Comparison of ENCODE assay signal across 15 cellular contexts in genomic region chr11:63873381-63873780, GRCh38. TPM values are rescaled to one million over a fixed set of nuclear protein-coding genes. Genes with fewer than 3 reads are reported as not detected.
DNase-seq lines count a peak whose midpoint lies in the region; ATAC-seq and TF ChIP-seq lines count a peak whose summit lies in the region.
"Had no signal": no experiment of that assay in that cellular context is flagged by ENCODE, and none has a peak within 500 bp of the region (broad histone marks: within the 10 kb centered on the region; RNA-seq: fewer than 3 reads in every experiment).

No MANE protein-coding gene starts in this region.

- H3K4me3 Mint-ChIP-seq in chondrocyte (ENCODE audit: unreplicated experiment) (no peak overlapping the region), osteocyte (ENCODE audit: unreplicated experiment) (no peak overlapping the region)
- H3K4me3 Mint-ChIP-seq: activated CD8-positive, alpha-beta T cell treated with anti-CD3 and anti-CD28 coated beads, Interleukin-2, amount 10 ng/mL, durations not matched to agents 7 days and 5 days had no signal

- H3K27me3 ChIP-seq in left ventricle myocardium inferior (ENCODE audit: low read depth) (no peaks in the 10 kb centered on the region), esophagus muscularis mucosa (no peaks in the 10 kb centered on the region)
- H3K27me3 ChIP-seq: uterus had no signal

- ATAC-seq in Right ventricle myocardium inferior = no peak
- ATAC-seq in HG02870 (IDR thresholded peaks at IDR 0.05; ENCODE audit: unreplicated experiment) = no peak
- ATAC-seq: activated CD8-positive, alpha-beta T cell treated with anti-CD3 and anti-CD28 coated beads, Interleukin-2, amount 10 ng/mL, durations not matched to agents 7 days and 5 days; effector memory CD8-positive, alpha-beta T cell had no signal

- TF ChIP-seq EP300 in esophagus muscularis mucosa (IDR thresholded peaks at IDR 0.05) = no peak

- H3K4me1 Mint-ChIP-seq in chondrocyte (ENCODE audit: low read depth) (peaks cover 50% of the 10 kb centered on the region), osteocyte (ENCODE audit: unreplicated experiment) (peaks cover 49% of the 10 kb centered on the region)

- H3K4me1 ChIP-seq in left ventricle myocardium inferior = peaks cover 98% of the 10 kb centered on the region
- H3K4me1 ChIP-seq in esophagus muscularis mucosa = peaks cover 83 to 95% (median 89%) of the 10 kb centered on the region in 4 donors

- intact Hi-C loops in left ventricle myocardium inferior (cut with micrococcal nuclease) (no loop called here), Right ventricle myocardium inferior (cut with DNase I) (loop anchor here (2.0 kb wide), 2 partner anchors 31 to 65 kb away; partner anchors contain the start of gene NAA40), esophagus muscularis mucosa (cut with DNase I) (loop anchor here (2.0 kb wide), 1 partner anchor 35 kb away; the partner anchor contains the start of gene MARK2)

- H3K36me3 Mint-ChIP-seq in chondrocyte (ENCODE audit: low read depth) (no peaks in the 10 kb centered on the region), osteocyte (ENCODE audit: unreplicated experiment) (peaks cover under 1% of the 10 kb centered on the region)

- no peaks in the 10 kb centered on the region for H3K9me3 Mint-ChIP-seq in chondrocyte (ENCODE audit: low read depth)
- no peaks in the 10 kb centered on the region for H3K9me3 Mint-ChIP-seq in osteocyte (ENCODE audit: unreplicated experiment)
- H3K9me3 Mint-ChIP-seq: effector memory CD8-positive, alpha-beta T cell had no signal

- no peak for DNase-seq in left ventricle myocardium inferior
- no peak for DNase-seq in Right ventricle myocardium inferior (ENCODE audit: missing footprints)
- no peak for DNase-seq in chondrocyte (ENCODE audit: low spot score)
- DNase-seq in osteocyte (ENCODE audit: extremely low spot score, unreplicated experiment) = no peak
- DNase-seq in NCI-H1417 treated with DMSO at 0.1 percent for 48 hours (lab: John Stamatoyannopoulos, UW) = no peak
- DNase-seq in esophagus muscularis mucosa (ENCODE audit: extremely low spot score) = no peak
- DNase-seq in NCI-H2196 (lab: John Stamatoyannopoulos, UW; ENCODE audit: unreplicated experiment) = no peak
- DNase-seq: activated CD8-positive, alpha-beta T cell treated with anti-CD3 and anti-CD28 coated beads, Interleukin-2, amount 10 ng/mL, durations not matched to agents 7 days and 5 days; DMS 273 treated with DMSO at 0.1 percent for 48 hours; effector memory CD8-positive, alpha-beta T cell; islet precursor cell; NK-92 treated with Interleukin-12 subunit alpha and Interleukin-12 subunit beta, amount 100 ng/mL, for 24 hours; stimulated activated CD4-positive, alpha-beta T cell treated with anti-CD3 and anti-CD28 coated beads, Interleukin-2, amount 100 ng/mL, for 24 hours; uterus had no signal

- H3K4me3 ChIP-seq in left ventricle myocardium inferior = peak overlapping the region; percentile 42
- H3K4me3 ChIP-seq in esophagus muscularis mucosa = no peak overlapping the region
- H3K4me3 ChIP-seq: uterus had no signal

- TF ChIP-seq CTCF in left ventricle myocardium inferior (IDR thresholded peaks at IDR 0.05; ENCODE audit: borderline replicate concordance) (no peak), chondrocyte (IDR thresholded peaks at IDR 0.05) (no peak), osteocyte (IDR thresholded peaks at IDR 0.05) (no peak), esophagus muscularis mucosa (IDR thresholded peaks at IDR 0.05) (no peak)

- no peaks in the 10 kb centered on the region for H3K27me3 Mint-ChIP-seq in chondrocyte (ENCODE audit: low read depth)
- H3K27me3 Mint-ChIP-seq in osteocyte (ENCODE audit: unreplicated experiment) = no peaks in the 10 kb centered on the region
- H3K27me3 Mint-ChIP-seq: effector memory CD8-positive, alpha-beta T cell had no signal

- no peak for TF ChIP-seq POLR2A in esophagus muscularis mucosa (IDR thresholded peaks at IDR 0.05; ENCODE audit: low read depth)

- H3K9me3 ChIP-seq in left ventricle myocardium inferior (replicated peaks) (no peaks in the 10 kb centered on the region), esophagus muscularis mucosa (no peaks in the 10 kb centered on the region)
- H3K9me3 ChIP-seq: uterus had no signal

- H3K36me3 ChIP-seq in left ventricle myocardium inferior (no peaks in the 10 kb centered on the region), esophagus muscularis mucosa (peaks cover 0 to 5% (median under 1%) of the 10 kb centered on the region in 4 donors)
- H3K36me3 ChIP-seq: uterus had no signal

- WGBS in esophagus muscularis mucosa = 84% methylated on average over 9 of the region's 9 CpGs

- H3K27ac Mint-ChIP-seq in chondrocyte (ENCODE audit: unreplicated experiment) (peak overlapping the region; percentile 63), osteocyte (ENCODE audit: unreplicated experiment) (peak overlapping the region; percentile 70)

- H3K27ac ChIP-seq in left ventricle myocardium inferior (replicated peaks) (peak overlapping the region; percentile 88), esophagus muscularis mucosa (replicated peaks in 1 of 4) (peak overlapping the region in 2 of 4 donors; percentile 48 to 71)

RNA-seq across cellular contexts. Expression of gene MARK2, which starts 34.5 kb away (rescaled TPM):
- 36.6 TPM for total RNA-seq in left ventricle myocardium inferior
- total RNA-seq in Right ventricle myocardium inferior = 37.4 TPM
- total RNA-seq in chondrocyte = 25.3 to 30.7 TPM (median 26.2 TPM) in 3 replicates
- 31.8 and 33.4 TPM in 2 replicates for total RNA-seq in osteocyte
- 10 to 100 TPM; 21.5 to 38.1 (median 30.6) TPM for total RNA-seq in esophagus muscularis mucosa

RNA-seq across cellular contexts. Expression of gene RCOR2, which starts 43.6 kb away (rescaled TPM):
- total RNA-seq in left ventricle myocardium inferior (10.5 TPM), Right ventricle myocardium inferior (11.1 TPM), chondrocyte (1.3 to 3.8 TPM (median 2.7 TPM) in 3 replicates), osteocyte (2.5 and 2.6 TPM in 2 replicates), esophagus muscularis mucosa (under 1 TPM in 3 of 4 donors, not detected in 1; 0.40 to 0.45 (median 0.42) TPM)
